10 cellular contexts compared by ENCODE assay signal in the genomic region with DNA sequence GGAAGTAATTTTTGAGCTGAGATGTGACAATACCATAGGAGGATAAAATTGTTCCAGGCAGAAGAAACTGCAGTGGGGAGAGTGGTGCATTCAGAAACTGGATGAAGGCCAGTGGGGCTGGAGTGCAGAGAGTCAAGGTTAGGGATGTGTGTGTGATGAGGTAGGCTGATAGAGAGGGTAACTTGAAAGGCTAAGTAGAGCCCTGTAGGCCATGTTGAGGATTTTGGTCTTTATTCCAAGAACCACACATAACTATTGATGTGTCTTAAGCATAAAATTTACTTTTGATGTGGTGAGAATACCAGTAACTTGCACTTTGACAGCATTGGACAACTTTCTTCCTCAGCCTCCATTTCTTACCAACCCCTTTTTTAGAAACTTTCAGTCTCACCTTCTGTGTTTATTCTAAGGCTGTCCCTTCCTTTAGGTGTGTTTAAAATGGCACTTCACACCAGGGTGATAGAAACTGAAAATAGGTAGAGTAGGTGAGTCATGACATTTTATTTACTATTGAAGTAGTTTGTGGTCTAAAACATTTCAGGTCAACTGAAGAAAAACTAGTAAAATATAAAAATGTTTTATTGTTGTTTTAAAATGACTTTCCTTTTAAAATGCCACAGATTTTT. TPM values are rescaled to one million over a fixed set of nuclear protein-coding genes. Genes with fewer than 3 reads are reported as not detected.
A peak's percentile ranks its signal among the peaks of the same experiment; 100 is the strongest.
DNase-seq lines count a peak whose midpoint lies in the region; ATAC-seq and TF ChIP-seq lines count a peak whose summit lies in the region.
"Had no signal": no experiment of that assay in that cellular context is flagged by ENCODE, and none has a peak within 500 bp of the region (broad histone marks: within the 10 kb centered on the region; RNA-seq: fewer than 3 reads in every experiment).

No MANE protein-coding gene starts in this region.

- no peak overlapping the region for H3K27ac ChIP-seq in DND-41 (ENCODE audit: low read length)
- H3K27ac ChIP-seq in brain microvascular endothelial cell, result no peak overlapping the region
- H3K27ac ChIP-seq in tibial nerve, result no peak overlapping the region

- no peak for TF ChIP-seq EP300 in tibial nerve (IDR thresholded peaks at IDR 0.05)

- no peaks in the 10 kb centered on the region for H3K9me3 ChIP-seq in DND-41 (ENCODE audit: insufficient read depth, low read length, severe bottlenecking)
- no peaks in the 10 kb centered on the region for H3K9me3 ChIP-seq in tibial nerve

- ATAC-seq in DND-41 (ENCODE audit: insufficient read depth, low read depth) (peak; percentile 99), GM19043 (IDR thresholded peaks at IDR 0.05; ENCODE audit: low read depth, unreplicated experiment) (peak; percentile 82), HG02943 (IDR thresholded peaks at IDR 0.05; ENCODE audit: low read depth, unreplicated experiment) (peak; percentile 78)

- H3K4me3 ChIP-seq in DND-41 (ENCODE audit: low read depth in 1 of 2, low read length in 2 of 2), result no peak overlapping the region
- H3K4me3 ChIP-seq in brain microvascular endothelial cell (ENCODE audit: low read depth, low read length), result no peak overlapping the region
- no peak overlapping the region for H3K4me3 ChIP-seq in tibial nerve

- H4K20me1 ChIP-seq in DND-41 (ENCODE audit: insufficient read depth, low read length), result peaks cover 15% of the 10 kb centered on the region; the same call in 1 of the 2 replicates

- no peak for TF ChIP-seq CTCF in DND-41 (IDR thresholded peaks at IDR 0.05; ENCODE audit: borderline replicate concordance, extremely low read depth, low read length, poor library complexity, severe bottlenecking)
- TF ChIP-seq CTCF in brain microvascular endothelial cell (IDR thresholded peaks at IDR 0.05; ENCODE audit: low read depth, low read length, missing control alignments), result no peak
- no peak for TF ChIP-seq CTCF in tibial nerve (IDR thresholded peaks at IDR 0.05)

- peaks cover 22% of the 10 kb centered on the region for H3K79me2 ChIP-seq in DND-41 (ENCODE audit: insufficient read depth, low read length)

- in situ Hi-C loops in brain microvascular endothelial cell (cut with HindIII; ENCODE audit: low pct_ligation_motif_present, low sequenced_read_pairs), result no loop called here

- H2AFZ ChIP-seq in DND-41 (ENCODE audit: low read depth, low read length), result no peak overlapping the region

- H3K36me3 ChIP-seq in DND-41 (ENCODE audit: insufficient read depth, low read length), result no peaks in the 10 kb centered on the region
- H3K36me3 ChIP-seq in brain microvascular endothelial cell (replicated peaks), result no peaks in the 10 kb centered on the region
- H3K36me3 ChIP-seq in tibial nerve, result no peaks in the 10 kb centered on the region

- no peak for TF ChIP-seq POLR2A in tibial nerve (IDR thresholded peaks at IDR 0.05)

- H3K9ac ChIP-seq in DND-41 (ENCODE audit: low read depth, low read length), result no peak overlapping the region

- H3K4me1 ChIP-seq in DND-41 (ENCODE audit: insufficient read depth, low read length) (peaks cover 15% of the 10 kb centered on the region), tibial nerve (no peaks in the 10 kb centered on the region)

- DNase-seq in DND-41 (peak; percentile 31), SW480 (ENCODE audit: low spot score) (peak; percentile 7), brain microvascular endothelial cell (no peak), foreskin melanocyte (no peak), tibial nerve (ENCODE audit: low spot score in 2 of 2) (no peak), NAMALWA (ENCODE audit: low spot score) (no peak)
- DNase-seq: activated CD4-positive, CD25-positive, alpha-beta regulatory T cell; NCI-H1092 treated with DMSO at 0.1 percent for 48 hours had no signal

- peak overlapping the region; percentile 20; the same call in 1 of the 2 replicates for H3K4me2 ChIP-seq in DND-41 (ENCODE audit: insufficient read depth, low read length)

- H3K27me3 ChIP-seq in DND-41 (ENCODE audit: insufficient read depth, low read length, poor library complexity) (no peaks in the 10 kb centered on the region), brain microvascular endothelial cell (replicated peaks) (no peaks in the 10 kb centered on the region), tibial nerve (no peaks in the 10 kb centered on the region)

RNA-seq across cellular contexts. Expression of a gene that starts 22.6 kb away (rescaled TPM):
- 10 to 100 TPM; 18.8 to 22.4 (median 21.9) TPM for total RNA-seq in tibial nerve

Comparison
In these comparisons a context has a peak if more than half of its experiments do, and no peak if none do; other contexts are left out.
1. DNase-seq: peak in DND-41 (single experiment) and SW480 (single experiment); none in brain microvascular endothelial cell (single experiment), foreskin melanocyte (single experiment), tibial nerve (0 of 2) and NAMALWA (single experiment).
2. Peak in every context shown above with its lines, with median percentiles within 50 percentile points of each other: ATAC-seq.